In genomic region chr1:202498542-202498941, GRCh38 we compare ENCODE assay signal across 17 cellular contexts.
A peak's percentile ranks its signal among the peaks of the same experiment; 100 is the strongest.
DNase-seq lines count a peak whose midpoint lies in the region; ATAC-seq and TF ChIP-seq lines count a peak whose summit lies in the region.
"Had no signal": no experiment of that assay in that cellular context is flagged by ENCODE, and none has a peak within 500 bp of the region (broad histone marks: within the 10 kb centered on the region; RNA-seq: fewer than 3 reads in every experiment).

No MANE protein-coding gene starts in this region.

- H3K27ac ChIP-seq in brain microvascular endothelial cell, result no peak overlapping the region
- no peak overlapping the region for H3K27ac ChIP-seq in osteoblast (ENCODE audit: low read depth, low read length)
- H3K27ac ChIP-seq: RWPE1 had no signal

- no peaks in the 10 kb centered on the region for H3K4me1 ChIP-seq in osteoblast (ENCODE audit: insufficient read depth, low read length)
- H3K4me1 ChIP-seq: HAP-1 had no signal

- H3K36me3 ChIP-seq in brain microvascular endothelial cell (replicated peaks) (peaks cover 4% of the 10 kb centered on the region), osteoblast (ENCODE audit: insufficient read depth, low read length) (peaks cover 12% of the 10 kb centered on the region)

- H3K4me3 ChIP-seq in brain microvascular endothelial cell (ENCODE audit: low read depth, low read length), result no peak overlapping the region
- H3K4me3 ChIP-seq in osteoblast (ENCODE audit: insufficient read depth, low read length), result no peak overlapping the region
- H3K4me3 ChIP-seq: HAP-1 had no signal

- TF ChIP-seq CTCF in brain microvascular endothelial cell (IDR thresholded peaks at IDR 0.05; ENCODE audit: low read depth, low read length, missing control alignments) (no peak), osteoblast (IDR thresholded peaks at IDR 0.05; ENCODE audit: extremely low read depth, low read depth, low read length) (no peak)

- DNase-seq in EH (ENCODE audit: low read depth) (peak; percentile 61), M059J (ENCODE audit: low read depth) (peak; percentile 7), brain microvascular endothelial cell (peak; percentile 59), osteoblast (ENCODE audit: insufficient read length, low spot score, missing footprints) (peak; percentile 19), NCI-H345 (lab: John Stamatoyannopoulos, UW) (no peak), NCI-H2171 treated with DMSO at 0.1 percent for 48 hours (lab: John Stamatoyannopoulos, UW) (no peak), SIG-M5 treated with dmso at 0.1 percent for 504 hours (lab: John Stamatoyannopoulos, UW; ENCODE audit: unreplicated experiment) (no peak)
- DNase-seq: DMS79, NCI-H1436, NCI-H2081 treated with DMSO at 0.1 percent for 48 hours, NCI-H226, NCI-H526 treated with DMSO at 0.1 percent for 48 hours, OCI-M1, SK-N-SH had no signal

- H3K4me2 ChIP-seq in osteoblast (ENCODE audit: insufficient read depth, low read length), result no peak overlapping the region
- H3K4me2 ChIP-seq: SK-N-SH had no signal

- H4K20me1 ChIP-seq in osteoblast (ENCODE audit: insufficient read depth, low read length), result no peaks in the 10 kb centered on the region

- no peak overlapping the region for H2AFZ ChIP-seq in osteoblast (ENCODE audit: low read length)

- H3K79me2 ChIP-seq in osteoblast (ENCODE audit: insufficient read depth, low read length), result no peaks in the 10 kb centered on the region

- H3K27me3 ChIP-seq in brain microvascular endothelial cell (replicated peaks) (no peaks in the 10 kb centered on the region), osteoblast (ENCODE audit: insufficient read depth, low read length) (no peaks in the 10 kb centered on the region)

- ATAC-seq in HG02852 (IDR thresholded peaks at IDR 0.05; ENCODE audit: unreplicated experiment), result no peak

- in situ Hi-C loops in brain microvascular endothelial cell (cut with HindIII; ENCODE audit: low pct_ligation_motif_present, low sequenced_read_pairs), result no loop called here

- H3K9me3 ChIP-seq in osteoblast (ENCODE audit: low read depth, low read length), result no peaks in the 10 kb centered on the region
- H3K9me3 ChIP-seq: HAP-1, SK-N-SH had no signal

Comparison
In these comparisons a context has a peak if more than half of its experiments do, and no peak if none do; other contexts are left out.
1. DNase-seq: peak in EH (single experiment), M059J (single experiment), brain microvascular endothelial cell (single experiment) and osteoblast (single experiment); none in NCI-H345 (single experiment), NCI-H2171 treated with DMSO at 0.1 percent for 48 hours (single experiment) and SIG-M5 treated with dmso at 0.1 percent for 504 hours (single experiment).